20 cellular contexts compared by ENCODE assay signal in genomic region chr1:233662503-233663105, GRCh38. TPM values are rescaled to one million over a fixed set of nuclear protein-coding genes. Genes with fewer than 3 reads are reported as not detected.
DNase-seq lines count a peak whose midpoint lies in the region; ATAC-seq and TF ChIP-seq lines count a peak whose summit lies in the region.
"Had no signal": no experiment of that assay in that cellular context is flagged by ENCODE, and none has a peak within 500 bp of the region (broad histone marks: within the 10 kb centered on the region; RNA-seq: fewer than 3 reads in every experiment).

No MANE protein-coding gene starts in this region.

- no peak overlapping the region for H3K9ac ChIP-seq in SK-N-SH
- H3K9ac ChIP-seq: GM23248 had no signal

- H3K27ac ChIP-seq in SK-N-SH (ENCODE audit: low read depth in 2 of 2, low read length in 1 of 2): peak overlapping the region in 1 of 2 experiments; percentile 23; a peak in 1 of 4 replicates
- H3K27ac ChIP-seq: GM23248 had no signal

- TF ChIP-seq EP300 in SK-N-SH (IDR thresholded peaks at IDR 0.05; ENCODE audit: borderline replicate concordance in 1 of 2, low read depth in 1 of 2, low read length in 1 of 2): 0 out of 4 replicates have a peak, but pooled peaks of 1 of the 2 experiments have one; percentile 13

- CTCF ChIA-PET in SK-N-SH (lab: Yijun Ruan, JAX): interaction anchor here (0.9 kb wide), 1 partner anchor 12 kb away, joined by 3 read pairs; no protein-coding TSS in a partner anchor
- CTCF ChIA-PET in HEK293T (lab: Yijun Ruan, JAX): no interaction called here

- no peaks in the 10 kb centered on the region for H3F3A ChIP-seq in SK-N-SH (replicated peaks; ENCODE audit: insufficient read depth)

- no peaks in the 10 kb centered on the region for H3K9me2 ChIP-seq in SK-N-SH

- no peak overlapping the region for H3K4me2 ChIP-seq in SK-N-SH

- peaks cover 0 to 5% of the 10 kb centered on the region in 2 experiments; a peak in 3 of 4 replicates for H3K4me1 ChIP-seq in SK-N-SH (ENCODE audit: control insufficient read depth in 1 of 2, insufficient read depth in 2 of 2, low read depth in 1 of 2, low read length in 1 of 2)

- H3K4me3 ChIP-seq in SK-N-SH (ENCODE audit: low read depth in 2 of 2, low read length in 1 of 2): no peak overlapping the region
- no peak overlapping the region for H3K4me3 ChIP-seq in fibroblast of mammary gland (ENCODE audit: control insufficient read depth, low read depth, low read length)
- H3K4me3 ChIP-seq: GM23248 had no signal

- no peak overlapping the region for H2AFZ ChIP-seq in SK-N-SH (ENCODE audit: low read depth)
- H2AFZ ChIP-seq: GM23248 had no signal

- no peaks in the 10 kb centered on the region for H3K79me2 ChIP-seq in SK-N-SH (ENCODE audit: insufficient read depth)

- no peaks in the 10 kb centered on the region for H3K36me3 ChIP-seq in SK-N-SH (replicated peaks in 1 of 2; ENCODE audit: control insufficient read depth in 1 of 2, insufficient read depth in 2 of 2, low read length in 1 of 2)

- DNase-seq in Ammon's horn (ENCODE audit: low spot score) (peak; percentile 46), M059J (ENCODE audit: low read depth) (peak; percentile 32), SK-N-SH (no peak), fibroblast of mammary gland (ENCODE audit: low read depth) (peak; percentile 21), NCI-H1417 (lab: John Stamatoyannopoulos, UW) (no peak), dermis blood vessel endothelial cell (no peak), left lobe of liver (ENCODE audit: low spot score) (no peak), HEK293T (ENCODE audit: extremely low spot score) (no peak)
- DNase-seq: ACHN; activated CD4-positive, alpha-beta T cell treated with anti-CD3 and anti-CD28 coated beads, Interleukin-2, amount 10 ng/mL, durations not matched to agents 24 days and 14 days; activated effector memory CD4-positive, alpha-beta T cell treated with Interleukin-2 at 50 U/mL for 16 hours; erythroblast; GF-D8; GM23248; NCI-H187 treated with DMSO at 0.1 percent for 48 hours; NCI-H510A; Right ventricle myocardium superior; stimulated activated CD4-positive, alpha-beta T cell treated with anti-CD3 and anti-CD28 coated beads, Interleukin-1b, Interleukin-23, amount 100 ng/mL, for 48 hours; stimulated activated naive B cell treated with anti-CD40 and anti-IgM and Interleukin-4, amounts not matched to agents 10 μg/mL and 1 μg/mL and 100 μg/mL, for 72 hours had no signal

- no peaks in the 10 kb centered on the region for H3K9me3 ChIP-seq in SK-N-SH

- no peak for ATAC-seq in left lobe of liver
- ATAC-seq: stimulated activated naive B cell treated with anti-CD40 and anti-IgM and Interleukin-4, amounts not matched to agents 10 μg/mL and 1 μg/mL and 100 μg/mL, for 72 hours had no signal

- no peak for TF ChIP-seq CTCF in SK-N-SH (IDR thresholded peaks at IDR 0.05)
- TF ChIP-seq CTCF in fibroblast of mammary gland (conservative IDR thresholded peaks at IDR 0.05; ENCODE audit: control insufficient read depth, insufficient read depth, low read depth, low read length): no peak

- no peak for TF ChIP-seq RAD21 in SK-N-SH (IDR thresholded peaks at IDR 0.05; ENCODE audit: low read length)

- 61% methylated on average over 7 of the region's 7 CpGs for WGBS in SK-N-SH (ENCODE audit: low lambda C conversion rate)

- H4K20me1 ChIP-seq in SK-N-SH (ENCODE audit: insufficient read depth): no peaks in the 10 kb centered on the region

- POLR2A ChIA-PET in SK-N-SH (lab: Yijun Ruan, JAX): no interaction called here
- POLR2A ChIA-PET in HEK293T (lab: Yijun Ruan, JAX): no interaction called here

- no peaks in the 10 kb centered on the region for H3K27me3 ChIP-seq in SK-N-SH (ENCODE audit: insufficient read depth)

TF ChIP-seq in SK-N-SH, 30 proteins besides CTCF, POLR2A, EP300 and RAD21:
- TF ChIP-seq TCF12 (IDR thresholded peaks at IDR 0.05): peak; percentile 35; the same call in 1 of the 2 replicates
- TF ChIP-seq TEAD4 (IDR thresholded peaks at IDR 0.05; ENCODE audit: borderline replicate concordance, insufficient read depth): peak; percentile 46; the same call in 1 of the 2 replicates
- no peak for TF ChIP-seq MXI1 (IDR thresholded peaks at IDR 0.05; ENCODE audit: low read depth, low read length)
- peak; percentile 23; the same call in 1 of the 2 replicates for TF ChIP-seq JUND (IDR thresholded peaks at IDR 0.05)
- TF ChIP-seq YY1 (IDR thresholded peaks at IDR 0.05; ENCODE audit: low read depth): no peak
- peak; percentile 30; the same call in 1 of the 2 replicates for TF ChIP-seq PBX3 (IDR thresholded peaks at IDR 0.05)
TF ChIP-seq in SK-N-SH: peak in this region for 4.

TF ChIP-seq in HEK293T, 16 proteins besides CTCF, POLR2A, EP300 and RAD21:
- no peak for TF ChIP-seq NFRKB (IDR thresholded peaks at IDR 0.05)
- TF ChIP-seq HDGF (IDR thresholded peaks at IDR 0.05; ENCODE audit: borderline replicate concordance): no peak
- TF ChIP-seq ARNT (IDR thresholded peaks at IDR 0.05): no peak
- no peak for TF ChIP-seq TARDBP (IDR thresholded peaks at IDR 0.05)
- TF ChIP-seq ELF4 (IDR thresholded peaks at IDR 0.05): no peak
- no peak for TF ChIP-seq PKNOX1 (IDR thresholded peaks at IDR 0.05)
- no peak for TF ChIP-seq FOXK2 (IDR thresholded peaks at IDR 0.05)
- no peak for TF ChIP-seq BHLHE40 (IDR thresholded peaks at IDR 0.05; ENCODE audit: borderline replicate concordance)
- TF ChIP-seq ZNF384 (IDR thresholded peaks at IDR 0.05): no peak
- no peak for TF ChIP-seq FOXA1 (IDR thresholded peaks at IDR 0.05)
- TF ChIP-seq SP1 (IDR thresholded peaks at IDR 0.05): no peak
- TF ChIP-seq FOXM1 (IDR thresholded peaks at IDR 0.05; ENCODE audit: borderline replicate concordance): no peak
- TF ChIP-seq L3MBTL2 (conservative IDR thresholded peaks at IDR 0.05): no peak
- TF ChIP-seq SUZ12 (IDR thresholded peaks at IDR 0.05): no peak
- TF ChIP-seq LEF1 (IDR thresholded peaks at IDR 0.05; ENCODE audit: borderline replicate concordance): no peak
- TF ChIP-seq CTBP1 (IDR thresholded peaks at IDR 0.05; ENCODE audit: borderline replicate concordance): no peak

RNA-seq across cellular contexts. Expression of gene KCNK1, which starts 48.7 kb away (rescaled TPM):
- total RNA-seq in M059J (2014; rRNA removed; shearing (Covaris generic)): 4.3 and 5.9 TPM in 2 replicates
- 10.1 and 10.6 TPM in 2 replicates for polyA plus RNA-seq in SK-N-SH (2012; rRNA removed)
- 8.2 and 10.3 TPM in 2 replicates for polyA plus RNA-seq in SK-N-SH (2012; cell fraction: cytosol; rRNA removed)
- 3.1 and 5.7 TPM in 2 replicates for polyA plus RNA-seq in SK-N-SH (2012; cell fraction: nucleus; rRNA removed)
- total RNA-seq in dermis blood vessel endothelial cell: 0.17 TPM in 1 of 2 replicates, not detected in the other
- 1.1 TPM for total RNA-seq in left lobe of liver
- polyA plus RNA-seq: IgD-negative memory B cell had no signal

Comparison
In these comparisons a context has a peak if more than half of its experiments do, and no peak if none do; other contexts are left out.
1. DNase-seq: peak in Ammon's horn (single experiment), M059J (single experiment) and fibroblast of mammary gland (single experiment); none in SK-N-SH (single experiment), NCI-H1417 (0 of 3), dermis blood vessel endothelial cell (single experiment), left lobe of liver (single experiment) and HEK293T (single experiment).